ENCODE assay signal across 8 cellular contexts in the genomic region with DNA sequence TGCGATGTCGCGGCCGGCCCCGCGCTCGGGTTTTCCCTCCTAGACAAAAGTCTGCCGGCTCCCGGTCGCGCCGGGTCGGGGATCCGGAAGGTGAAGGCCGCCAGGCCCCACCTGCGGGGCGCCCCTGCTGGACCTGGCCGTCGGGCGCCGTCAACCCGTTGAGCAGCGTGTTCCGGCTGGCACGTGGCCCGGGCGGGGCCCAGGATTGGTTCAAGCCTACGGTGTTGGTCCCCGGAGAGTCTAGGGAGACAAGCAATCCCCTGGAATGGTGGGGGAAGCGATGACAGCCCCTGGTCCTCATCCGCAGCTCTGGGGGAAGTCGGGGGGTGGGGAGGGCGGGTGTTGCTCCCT.
A peak's percentile ranks its signal among the peaks of the same experiment; 100 is the strongest.
DNase-seq lines count a peak whose midpoint lies in the region; ATAC-seq and TF ChIP-seq lines count a peak whose summit lies in the region.
"Not testable (repeated sequence)": the region's sequence is repeated elsewhere in the genome, so short reads cannot be mapped to it uniquely, and the experiment has no call there.

No MANE protein-coding gene starts in this region.

- ATAC-seq in GM18502 (IDR thresholded peaks at IDR 0.05; ENCODE audit: poor library complexity, unreplicated experiment) (peak; percentile 73), GM19372 (IDR thresholded peaks at IDR 0.05; ENCODE audit: low read depth, unreplicated experiment) (peak; percentile 66), GM21723 (IDR thresholded peaks at IDR 0.05; ENCODE audit: unreplicated experiment) (peak; percentile 68), HG02970 (IDR thresholded peaks at IDR 0.05; ENCODE audit: low FRiP score, unreplicated experiment) (peak; percentile 70), HG03439 (IDR thresholded peaks at IDR 0.05; ENCODE audit: unreplicated experiment) (peak; percentile 74), left ventricle myocardium superior (peak; percentile 70)
- ATAC-seq in activated CD8-positive, alpha-beta T cell treated with anti-CD3 and anti-CD28 coated beads for 36 hours, result peak; percentile 79
- peak; percentile 94 for ATAC-seq in stimulated activated memory B cell treated with anti-CD40 and anti-IgM and Interleukin-4, amounts not matched to agents 10 μg/mL and 1 μg/mL and 100 μg/mL, for 72 hours

- H3K36me3 Mint-ChIP-seq in activated CD8-positive, alpha-beta T cell treated with anti-CD3 and anti-CD28 coated beads for 36 hours (ENCODE audit: low read depth); stimulated activated memory B cell treated with anti-CD40 and anti-IgM and Interleukin-4, amounts not matched to agents 10 μg/mL and 1 μg/mL and 100 μg/mL, for 72 hours: not testable (repeated sequence)

- DNase-seq in activated CD8-positive, alpha-beta T cell treated with anti-CD3 and anti-CD28 coated beads for 36 hours; left ventricle myocardium superior: not testable (repeated sequence)

- H3K4me1 Mint-ChIP-seq in activated CD8-positive, alpha-beta T cell treated with anti-CD3 and anti-CD28 coated beads for 36 hours (ENCODE audit: low read depth); stimulated activated memory B cell treated with anti-CD40 and anti-IgM and Interleukin-4, amounts not matched to agents 10 μg/mL and 1 μg/mL and 100 μg/mL, for 72 hours: not testable (repeated sequence)

- not testable (repeated sequence) for TF ChIP-seq CTCF in activated CD8-positive, alpha-beta T cell treated with anti-CD3 and anti-CD28 coated beads for 36 hours (IDR thresholded peaks at IDR 0.05)

- CTCF ChIA-PET in activated CD8-positive, alpha-beta T cell treated with anti-CD3 and anti-CD28 coated beads for 36 hours (lab: Charles Lee), result not testable (repeated sequence)

- intact Hi-C loops in activated CD8-positive, alpha-beta T cell treated with anti-CD3 and anti-CD28 coated beads for 36 hours (cut with micrococcal nuclease); left ventricle myocardium superior (cut with micrococcal nuclease): not testable (repeated sequence)

- H3K4me3 Mint-ChIP-seq in activated CD8-positive, alpha-beta T cell treated with anti-CD3 and anti-CD28 coated beads for 36 hours; stimulated activated memory B cell treated with anti-CD40 and anti-IgM and Interleukin-4, amounts not matched to agents 10 μg/mL and 1 μg/mL and 100 μg/mL, for 72 hours: not testable (repeated sequence)

- not testable (repeated sequence) for H3K27ac Mint-ChIP-seq in activated CD8-positive, alpha-beta T cell treated with anti-CD3 and anti-CD28 coated beads for 36 hours; stimulated activated memory B cell treated with anti-CD40 and anti-IgM and Interleukin-4, amounts not matched to agents 10 μg/mL and 1 μg/mL and 100 μg/mL, for 72 hours

- POLR2A ChIA-PET in activated CD8-positive, alpha-beta T cell treated with anti-CD3 and anti-CD28 coated beads for 36 hours (lab: Charles Lee), result not testable (repeated sequence)

- H3K9me3 Mint-ChIP-seq in activated CD8-positive, alpha-beta T cell treated with anti-CD3 and anti-CD28 coated beads for 36 hours; stimulated activated memory B cell treated with anti-CD40 and anti-IgM and Interleukin-4, amounts not matched to agents 10 μg/mL and 1 μg/mL and 100 μg/mL, for 72 hours: not testable (repeated sequence)

- H3K27me3 Mint-ChIP-seq in activated CD8-positive, alpha-beta T cell treated with anti-CD3 and anti-CD28 coated beads for 36 hours; stimulated activated memory B cell treated with anti-CD40 and anti-IgM and Interleukin-4, amounts not matched to agents 10 μg/mL and 1 μg/mL and 100 μg/mL, for 72 hours: not testable (repeated sequence)
